Comparison of ENCODE assay signal across 2 cellular contexts in genomic region chr11:16448123-16448717, GRCh38.
A peak's percentile ranks its signal among the peaks of the same experiment; 100 is the strongest.
TF ChIP-seq lines count a peak whose summit lies in the region.

No MANE protein-coding gene starts in this region.

TF ChIP-seq in IMR-90, 13 proteins besides CTCF, POLR2A, EP300 and RAD21 (continued from another document):
- TF ChIP-seq USF2 (IDR thresholded peaks at IDR 0.05; ENCODE audit: low read depth, low read length), result no peak
- no peak for TF ChIP-seq FOS (IDR thresholded peaks at IDR 0.05; ENCODE audit: low read depth, low read length)
- no peak for TF ChIP-seq SMC3 (IDR thresholded peaks at IDR 0.05; ENCODE audit: low read depth, low read length)
- TF ChIP-seq MXI1 (IDR thresholded peaks at IDR 0.05; ENCODE audit: borderline replicate concordance, low read depth, low read length), result no peak
- no peak for TF ChIP-seq RFX5 (IDR thresholded peaks at IDR 0.05; ENCODE audit: low read depth, low read length)
- TF ChIP-seq ELK1 (IDR thresholded peaks at IDR 0.05; ENCODE audit: borderline replicate concordance, low read depth, low read length), result no peak
- no peak for TF ChIP-seq CEBPB (IDR thresholded peaks at IDR 0.05; ENCODE audit: low read depth, low read length)
- no peak for TF ChIP-seq NFE2L2 (IDR thresholded peaks at IDR 0.05; ENCODE audit: low read depth, low read length)
- TF ChIP-seq MAFK (IDR thresholded peaks at IDR 0.05; ENCODE audit: low read depth, low read length), result no peak
- TF ChIP-seq MAZ (IDR thresholded peaks at IDR 0.05; ENCODE audit: borderline replicate concordance, low read depth, low read length), result no peak
- no peak for TF ChIP-seq CHD1 (IDR thresholded peaks at IDR 0.05; ENCODE audit: low read depth, low read length)

TF ChIP-seq in K562, 482 proteins besides CTCF, POLR2A, EP300 and RAD21 (continued from another document):
- TF ChIP-seq ZNF583 (CRISPR knock-in tag; IDR thresholded peaks at IDR 0.05) (no peak), NELFE (IDR thresholded peaks at IDR 0.05; ENCODE audit: insufficient read depth, insufficient read length) (no peak), TCF7L2 (IDR thresholded peaks at IDR 0.05; ENCODE audit: low read depth, low read length) (no peak), XRCC5 (IDR thresholded peaks at IDR 0.05; ENCODE audit: low read depth, low read length) (no peak), ZNF644 (tag; IDR thresholded peaks at IDR 0.05; ENCODE audit: low read depth) (no peak), ZNF316 (IDR thresholded peaks at IDR 0.05) (peak; percentile 65), ZNF274 (IDR thresholded peaks at IDR 0.05; ENCODE audit: borderline replicate concordance, low read depth, low read length) (no peak), TEAD4 (IDR thresholded peaks at IDR 0.05; ENCODE audit: low read length) (no peak), TEAD4 (CRISPR knock-in tag; IDR thresholded peaks at IDR 0.05; ENCODE audit: borderline replicate concordance) (no peak), ZFPM2 (CRISPR knock-in tag; IDR thresholded peaks at IDR 0.05) (no peak)
- TF ChIP-seq, protein P1, sequence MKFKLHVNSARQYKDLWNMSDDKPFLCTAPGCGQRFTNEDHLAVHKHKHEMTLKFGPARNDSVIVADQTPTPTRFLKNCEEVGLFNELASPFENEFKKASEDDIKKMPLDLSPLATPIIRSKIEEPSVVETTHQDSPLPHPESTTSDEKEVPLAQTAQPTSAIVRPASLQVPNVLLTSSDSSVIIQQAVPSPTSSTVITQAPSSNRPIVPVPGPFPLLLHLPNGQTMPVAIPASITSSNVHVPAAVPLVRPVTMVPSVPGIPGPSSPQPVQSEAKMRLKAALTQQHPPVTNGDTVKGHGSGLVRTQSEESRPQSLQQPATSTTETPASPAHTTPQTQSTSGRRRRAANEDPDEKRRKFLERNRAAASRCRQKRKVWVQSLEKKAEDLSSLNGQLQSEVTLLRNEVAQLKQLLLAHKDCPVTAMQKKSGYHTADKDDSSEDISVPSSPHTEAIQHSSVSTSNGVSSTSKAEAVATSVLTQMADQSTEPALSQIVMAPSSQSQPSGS (CRISPR knock-in tag; IDR thresholded peaks at IDR 0.05), result no peak
